In the genomic region with DNA sequence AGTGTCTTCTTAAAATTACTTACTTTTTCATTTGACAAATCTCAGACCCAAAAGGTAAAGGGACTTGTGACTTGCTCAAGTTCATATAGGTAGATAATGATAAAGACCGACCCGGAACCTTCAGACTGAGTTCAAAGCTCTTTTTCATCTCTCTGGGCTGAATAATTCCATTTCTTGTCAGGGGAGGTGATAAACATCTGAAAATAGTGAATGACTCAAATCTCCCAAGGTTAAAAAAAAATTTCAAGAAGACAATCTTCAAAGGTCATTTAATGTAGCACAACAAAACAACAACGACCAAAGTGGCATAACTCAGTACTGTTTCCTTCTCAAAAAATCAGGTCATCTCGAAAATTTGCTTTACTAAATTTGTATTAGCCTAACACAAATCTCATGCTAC, we compare ENCODE assay signal across 1 cellular context.
TF ChIP-seq lines count a peak whose summit lies in the region.

No MANE protein-coding gene starts in this region.

TF ChIP-seq in A549, 52 proteins besides CTCF, POLR2A, EP300 and RAD21 (continued from another document):
- TF ChIP-seq, protein P1, sequence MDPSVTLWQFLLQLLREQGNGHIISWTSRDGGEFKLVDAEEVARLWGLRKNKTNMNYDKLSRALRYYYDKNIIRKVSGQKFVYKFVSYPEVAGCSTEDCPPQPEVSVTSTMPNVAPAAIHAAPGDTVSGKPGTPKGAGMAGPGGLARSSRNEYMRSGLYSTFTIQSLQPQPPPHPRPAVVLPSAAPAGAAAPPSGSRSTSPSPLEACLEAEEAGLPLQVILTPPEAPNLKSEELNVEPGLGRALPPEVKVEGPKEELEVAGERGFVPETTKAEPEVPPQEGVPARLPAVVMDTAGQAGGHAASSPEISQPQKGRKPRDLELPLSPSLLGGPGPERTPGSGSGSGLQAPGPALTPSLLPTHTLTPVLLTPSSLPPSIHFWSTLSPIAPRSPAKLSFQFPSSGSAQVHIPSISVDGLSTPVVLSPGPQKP (IDR thresholded peaks at IDR 0.05; ENCODE audit: low read depth, low read length), result no peak
- TF ChIP-seq POLR2AphosphoS2 (conservative IDR thresholded peaks at IDR 0.05; ENCODE audit: low read length), result no peak
- no peak for TF ChIP-seq TP53 (CRISPR knock-in tag; IDR thresholded peaks at IDR 0.05)
- no peak for TF ChIP-seq ZNF302 (CRISPR knock-in tag; IDR thresholded peaks at IDR 0.05)
- TF ChIP-seq NR3C1 (IDR thresholded peaks at IDR 0.05), result no peak
- TF ChIP-seq, protein P2, sequence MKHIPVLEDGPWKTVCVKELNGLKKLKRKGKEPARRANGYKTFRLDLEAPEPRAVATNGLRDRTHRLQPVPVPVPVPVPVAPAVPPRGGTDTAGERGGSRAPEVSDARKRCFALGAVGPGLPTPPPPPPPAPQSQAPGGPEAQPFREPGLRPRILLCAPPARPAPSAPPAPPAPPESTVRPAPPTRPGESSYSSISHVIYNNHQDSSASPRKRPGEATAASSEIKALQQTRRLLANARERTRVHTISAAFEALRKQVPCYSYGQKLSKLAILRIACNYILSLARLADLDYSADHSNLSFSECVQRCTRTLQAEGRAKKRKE (CRISPR knock-in tag; IDR thresholded peaks at IDR 0.05; ENCODE audit: low read depth), result no peak
- no peak for TF ChIP-seq KDM5A (IDR thresholded peaks at IDR 0.05)
- TF ChIP-seq MYC (IDR thresholded peaks at IDR 0.05; ENCODE audit: borderline replicate concordance, low read length), result no peak
- TF ChIP-seq FOSL2 (IDR thresholded peaks at IDR 0.05), result no peak
- TF ChIP-seq FOSL2 (CRISPR knock-in tag; IDR thresholded peaks at IDR 0.05), result no peak
- no peak for TF ChIP-seq KDM1A (IDR thresholded peaks at IDR 0.05; ENCODE audit: low read depth)
TF ChIP-seq in A549: peak in this region for 0.
